18 cellular contexts compared by ENCODE assay signal in genomic region chr15:36106640-36107335, GRCh38.
DNase-seq lines count a peak whose midpoint lies in the region; ATAC-seq and TF ChIP-seq lines count a peak whose summit lies in the region.
"Had no signal": no experiment of that assay in that cellular context is flagged by ENCODE, and none has a peak within 500 bp of the region (broad histone marks: within the 10 kb centered on the region; RNA-seq: fewer than 3 reads in every experiment).

No MANE protein-coding gene starts in this region.

- peaks cover 12% of the 10 kb centered on the region for H3F3A ChIP-seq in GM23248 (ENCODE audit: insufficient read depth)

- H3K79me2 ChIP-seq in GM23248 (ENCODE audit: insufficient read depth), result no peaks in the 10 kb centered on the region

- H3K36me3 ChIP-seq in GM23248 (ENCODE audit: low read depth) (no peaks in the 10 kb centered on the region), cardiac muscle cell (no peaks in the 10 kb centered on the region)
- H3K36me3 ChIP-seq: neutrophil, tibial nerve had no signal

- peak overlapping the region; percentile 11 for H3K4me2 ChIP-seq in GM23248 (ENCODE audit: unreplicated experiment)

- H3K27me3 ChIP-seq in GM23248 (replicated peaks; ENCODE audit: insufficient read depth) (no peaks in the 10 kb centered on the region), cardiac muscle cell (no peaks in the 10 kb centered on the region)
- H3K27me3 ChIP-seq: neutrophil, tibial nerve had no signal

- in situ Hi-C loops in GM23248 (cut with MboI), result no loop called here

- no peak for TF ChIP-seq CTCF in AG10803 (conservative IDR thresholded peaks at IDR 0.05; ENCODE audit: low read length)
- no peak for TF ChIP-seq CTCF in cardiac muscle cell (IDR thresholded peaks at IDR 0.05; ENCODE audit: low read depth, low read length)

- WGBS in GM23248 (ENCODE audit: low coverage in 1 of 2, low lambda C conversion rate in 2 of 2, missing lambda C conversion rate in 2 of 2), 2 experiments, result 65 to 66% methylated on average over 6 of the region's 6 CpGs

- peak; percentile 43 for DNase-seq in AG10803 (ENCODE audit: low read depth)
- peak; percentile 23 for DNase-seq in GM23248
- peak; percentile 26 for DNase-seq in amniotic epithelial cell (ENCODE audit: low read depth)
- peak; percentile 6 to 50 for DNase-seq in cardiac muscle cell (ENCODE audit: low read depth in 1 of 2, low spot score in 1 of 2)
- no peak for DNase-seq in GM19238 (ENCODE audit: insufficient read length, low spot score)
- DNase-seq in stimulated activated naive CD8-positive, alpha-beta T cell treated with anti-CD3 and anti-CD28 coated beads, Interleukin-15, Interleukin-2, amounts not matched to agents 100 U/mL and 50 U/mL, for 24 hours, result no peak
- no peak for DNase-seq in hypothalamus (lab: John Stamatoyannopoulos, UW)
- DNase-seq: activated CD4-positive, alpha-beta T cell treated with anti-CD3 and anti-CD28 coated beads for 36 hours; activated gamma-delta T cell; AML-193; anterior cingulate cortex; left cardiac atrium; MM.1S; PC-3 had no signal

- 0 out of 2 replicates have a peak overlapping the region, but pooled peaks have one; percentile 21 for H2AFZ ChIP-seq in GM23248

- H3K27ac ChIP-seq in GM23248 (no peak overlapping the region), cardiac muscle cell (no peak overlapping the region)
- H3K27ac ChIP-seq: neutrophil, SK-N-MC, tibial nerve had no signal

- ATAC-seq in stimulated activated naive CD8-positive, alpha-beta T cell treated with anti-CD3 and anti-CD28 coated beads, Interleukin-15, Interleukin-2, amounts not matched to agents 100 U/mL and 50 U/mL, for 24 hours, result no peak
- no peak for ATAC-seq in GM19463 (IDR thresholded peaks at IDR 0.05; ENCODE audit: unreplicated experiment)
- ATAC-seq: activated CD4-positive, alpha-beta T cell treated with anti-CD3 and anti-CD28 coated beads for 36 hours; PC-3 had no signal

- H3K9me2 ChIP-seq in GM23248 (ENCODE audit: insufficient read depth), result no peaks in the 10 kb centered on the region

- H3K9me3 ChIP-seq in GM23248 (ENCODE audit: low read depth) (no peaks in the 10 kb centered on the region), cardiac muscle cell (ENCODE audit: low read depth) (no peaks in the 10 kb centered on the region)
- H3K9me3 ChIP-seq: neutrophil, tibial nerve had no signal

- H3K4me1 ChIP-seq in GM23248 (ENCODE audit: insufficient read depth) (peaks cover 20% of the 10 kb centered on the region), cardiac muscle cell (ENCODE audit: low read depth) (no peaks in the 10 kb centered on the region)

- no peaks in the 10 kb centered on the region for H4K20me1 ChIP-seq in GM23248 (ENCODE audit: insufficient read depth)

- H3K9ac ChIP-seq in GM23248, result no peak overlapping the region

- H3K4me3 ChIP-seq in AG10803 (ENCODE audit: low read length) (no peak overlapping the region), GM23248 (no peak overlapping the region), cardiac muscle cell (no peak overlapping the region)
- H3K4me3 ChIP-seq: SK-N-MC, tibial nerve had no signal

Comparison
In these comparisons a context has a peak if more than half of its experiments do, and no peak if none do; other contexts are left out.
1. DNase-seq: peak in AG10803 (single experiment), GM23248 (single experiment), amniotic epithelial cell (single experiment) and cardiac muscle cell (2 of 2); none in GM19238 (single experiment), stimulated activated naive CD8-positive, alpha-beta T cell treated with anti-CD3 and anti-CD28 coated beads, Interleukin-15, Interleukin-2, amounts not matched to agents 100 U/mL and 50 U/mL, for 24 hours (single experiment) and hypothalamus (0 of 51).